ENCODE assay signal across 28 cellular contexts in the genomic region with DNA sequence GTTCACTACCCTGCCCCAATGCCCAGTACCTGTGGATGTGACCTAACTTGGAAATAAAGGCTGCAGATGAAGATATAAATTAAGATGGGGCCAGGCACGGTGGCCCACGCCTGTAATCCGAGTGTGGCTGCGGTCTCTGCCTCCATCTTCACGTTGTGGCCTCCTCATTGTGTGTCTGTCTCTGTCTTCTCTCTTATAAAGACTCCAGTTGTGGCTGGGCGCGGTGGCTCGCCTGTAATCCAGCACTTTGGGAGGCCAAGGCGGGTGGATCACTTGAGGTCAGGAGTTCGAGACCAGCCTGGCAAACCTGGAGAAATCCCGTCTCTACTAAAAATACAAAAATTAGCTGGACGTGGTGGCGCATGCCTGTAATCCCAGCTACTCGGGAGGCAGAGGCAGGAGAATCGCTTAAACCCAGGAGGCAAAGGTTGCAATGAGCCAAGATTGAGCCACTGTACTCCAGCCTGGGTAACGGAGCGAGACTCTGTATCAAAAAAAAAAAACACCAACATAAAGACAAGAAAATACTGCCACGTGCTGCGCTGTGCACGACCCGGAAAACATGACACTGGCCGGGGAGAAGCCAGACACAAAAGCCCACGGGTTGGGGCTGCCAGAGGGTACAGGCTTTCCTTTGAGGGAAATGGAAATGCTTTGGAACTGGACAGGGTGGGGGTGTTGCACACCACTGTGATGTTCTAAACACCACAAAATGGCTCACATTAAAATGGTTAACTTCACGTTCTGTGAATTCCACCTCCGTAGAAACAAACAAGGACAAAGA.
"Had no signal": no experiment of that assay in that cellular context is flagged by ENCODE, and none has a peak within 500 bp of the region (broad histone marks: within the 10 kb centered on the region; RNA-seq: fewer than 3 reads in every experiment).

No MANE protein-coding gene starts in this region.

- H3K4me1 Mint-ChIP-seq: activated CD4-positive, alpha-beta memory T cell treated with anti-CD3 and anti-CD28 coated beads, Interleukin-2, amount 10 ng/mL, durations not matched to agents 7 days and 5 days; activated CD4-positive, alpha-beta T cell treated with anti-CD3 and anti-CD28 coated beads, Interleukin-2, amount 10 ng/mL, durations not matched to agents 7 days and 5 days; activated naive CD4-positive, alpha-beta T cell treated with anti-CD3 and anti-CD28 coated beads, Interleukin-2, amount 10 ng/mL, durations not matched to agents 7 days and 5 days; central memory CD8-positive, alpha-beta T cell; T-cell had no signal

- H3K27ac Mint-ChIP-seq: activated CD4-positive, alpha-beta memory T cell treated with anti-CD3 and anti-CD28 coated beads, Interleukin-2, amount 10 ng/mL, durations not matched to agents 7 days and 5 days; activated CD4-positive, alpha-beta T cell treated with anti-CD3 and anti-CD28 coated beads, Interleukin-2, amount 10 ng/mL, durations not matched to agents 7 days and 5 days; activated naive CD4-positive, alpha-beta T cell treated with anti-CD3 and anti-CD28 coated beads, Interleukin-2, amount 10 ng/mL, durations not matched to agents 7 days and 5 days; activated naive CD4-positive, alpha-beta T cell treated with anti-CD3 and anti-CD28 coated beads, Interleukin-2, amount 50 U/mL, for 72 hours; activated naive CD8-positive, alpha-beta T cell treated with anti-CD3 and anti-CD28 coated beads, Interleukin-2, amount 10 ng/mL, durations not matched to agents 7 days and 5 days; activated T-cell treated with anti-CD3 and anti-CD28 coated beads, Interleukin-2, amount 50 U/mL, for 24 hours; activated T-cell treated with anti-CD3 and anti-CD28 coated beads, Interleukin-2, amount 50 U/mL, for 72 hours; effector memory CD8-positive, alpha-beta T cell; T-cell; T-helper 17 cell had no signal

- H3K27me3 ChIP-seq: ascending aorta, brain microvascular endothelial cell, esophagus squamous epithelium, gastroesophageal sphincter had no signal

- H3K4me3 Mint-ChIP-seq: activated CD4-positive, alpha-beta memory T cell treated with anti-CD3 and anti-CD28 coated beads, Interleukin-2, amount 10 ng/mL, durations not matched to agents 7 days and 5 days; activated CD4-positive, alpha-beta T cell treated with anti-CD3 and anti-CD28 coated beads, Interleukin-2, amount 10 ng/mL, durations not matched to agents 7 days and 5 days; activated naive CD4-positive, alpha-beta T cell treated with anti-CD3 and anti-CD28 coated beads, Interleukin-2, amount 10 ng/mL, durations not matched to agents 7 days and 5 days; activated naive CD8-positive, alpha-beta T cell treated with anti-CD3 and anti-CD28 coated beads, Interleukin-2, amount 10 ng/mL, durations not matched to agents 7 days and 5 days; activated T-cell treated with anti-CD3 and anti-CD28 coated beads, Interleukin-2, amount 50 U/mL, for 24 hours; activated T-cell treated with anti-CD3 and anti-CD28 coated beads, Interleukin-2, amount 50 U/mL, for 72 hours; central memory CD8-positive, alpha-beta T cell; effector memory CD8-positive, alpha-beta T cell; T-cell; T-helper 17 cell had no signal

- H3K36me3 Mint-ChIP-seq: activated naive CD4-positive, alpha-beta T cell treated with anti-CD3 and anti-CD28 coated beads, Interleukin-2, amount 10 ng/mL, durations not matched to agents 7 days and 5 days; activated naive CD4-positive, alpha-beta T cell treated with anti-CD3 and anti-CD28 coated beads, Interleukin-2, amount 50 U/mL, for 72 hours; activated naive CD8-positive, alpha-beta T cell treated with anti-CD3 and anti-CD28 coated beads, Interleukin-2, amount 10 ng/mL, durations not matched to agents 7 days and 5 days; T-cell had no signal

- H3K9me3 ChIP-seq: ascending aorta, esophagus squamous epithelium, gastroesophageal sphincter had no signal

- H3K4me1 ChIP-seq: ascending aorta, gastroesophageal sphincter had no signal

- H3K9me3 Mint-ChIP-seq: activated CD4-positive, alpha-beta memory T cell treated with anti-CD3 and anti-CD28 coated beads, Interleukin-2, amount 10 ng/mL, durations not matched to agents 7 days and 5 days; activated CD4-positive, alpha-beta T cell treated with anti-CD3 and anti-CD28 coated beads, Interleukin-2, amount 10 ng/mL, durations not matched to agents 7 days and 5 days; activated naive CD4-positive, alpha-beta T cell treated with anti-CD3 and anti-CD28 coated beads, Interleukin-2, amount 10 ng/mL, durations not matched to agents 7 days and 5 days; activated naive CD4-positive, alpha-beta T cell treated with anti-CD3 and anti-CD28 coated beads, Interleukin-2, amount 50 U/mL, for 72 hours; activated naive CD8-positive, alpha-beta T cell treated with anti-CD3 and anti-CD28 coated beads, Interleukin-2, amount 10 ng/mL, durations not matched to agents 7 days and 5 days; activated T-cell treated with anti-CD3 and anti-CD28 coated beads, Interleukin-2, amount 50 U/mL, for 24 hours; activated T-cell treated with anti-CD3 and anti-CD28 coated beads, Interleukin-2, amount 50 U/mL, for 72 hours; central memory CD8-positive, alpha-beta T cell; effector memory CD8-positive, alpha-beta T cell; T-cell had no signal

- DNase-seq: activated CD4-positive, alpha-beta memory T cell treated with anti-CD3 and anti-CD28 coated beads, Interleukin-2, amount 10 ng/mL, durations not matched to agents 7 days and 5 days; activated CD4-positive, alpha-beta T cell treated with anti-CD3 and anti-CD28 coated beads for 1 hour; activated CD4-positive, alpha-beta T cell treated with anti-CD3 and anti-CD28 coated beads for 4 hours; activated CD4-positive, alpha-beta T cell treated with anti-CD3 and anti-CD28 coated beads, Interleukin-2, amount 10 ng/mL, durations not matched to agents 7 days and 5 days; activated CD4-positive, alpha-beta T cell treated with anti-CD3 and anti-CD28 coated beads, Interleukin-2, amount 50 U/mL, for 4 hours; activated CD8-positive, alpha-beta memory T cell treated with anti-CD3 and anti-CD28 coated beads, Interleukin-2, amount 50 U/mL, for 48 hours; activated gamma-delta T cell; activated naive CD4-positive, alpha-beta T cell; activated naive CD4-positive, alpha-beta T cell treated with anti-CD3 and anti-CD28 coated beads, Interleukin-2, amount 10 ng/mL, durations not matched to agents 7 days and 5 days; activated naive CD8-positive, alpha-beta T cell treated with anti-CD3 and anti-CD28 coated beads, Interleukin-2, amount 10 ng/mL, durations not matched to agents 7 days and 5 days; activated T-cell treated with anti-CD3 and anti-CD28 coated beads for 4 hours; activated T-cell treated with anti-CD3 and anti-CD28 coated beads, Interleukin-2, amount 50 U/mL, for 24 hours; activated T-cell treated with anti-CD3 and anti-CD28 coated beads, Interleukin-2, amount 50 U/mL, for 72 hours; brain microvascular endothelial cell; cortex of kidney; dermis blood vessel endothelial cell; effector CD4-positive, alpha-beta T cell; effector memory CD8-positive, alpha-beta T cell; esophagus squamous epithelium; foreskin melanocyte; SW 1271; T-cell; T-helper 17 cell had no signal

- ATAC-seq: activated naive CD4-positive, alpha-beta T cell treated with anti-CD3 and anti-CD28 coated beads, Interleukin-2, amount 50 U/mL, for 72 hours; activated T-cell treated with anti-CD3 and anti-CD28 coated beads, Interleukin-2, amount 50 U/mL, for 72 hours; effector memory CD8-positive, alpha-beta T cell; gastroesophageal sphincter; T-cell; T-helper 17 cell had no signal

- H3K27me3 Mint-ChIP-seq: activated CD4-positive, alpha-beta T cell treated with anti-CD3 and anti-CD28 coated beads, Interleukin-2, amount 10 ng/mL, durations not matched to agents 7 days and 5 days; activated naive CD8-positive, alpha-beta T cell treated with anti-CD3 and anti-CD28 coated beads, Interleukin-2, amount 10 ng/mL, durations not matched to agents 7 days and 5 days had no signal

- H3K4me3 ChIP-seq: ascending aorta, esophagus squamous epithelium, gastroesophageal sphincter had no signal

- H3K27ac ChIP-seq: ascending aorta, brain microvascular endothelial cell, epithelial cell of prostate, gastroesophageal sphincter had no signal

- H3K36me3 ChIP-seq: ascending aorta, brain microvascular endothelial cell, gastroesophageal sphincter had no signal
